Comparison of ENCODE assay signal across 14 cellular contexts in the genomic region with DNA sequence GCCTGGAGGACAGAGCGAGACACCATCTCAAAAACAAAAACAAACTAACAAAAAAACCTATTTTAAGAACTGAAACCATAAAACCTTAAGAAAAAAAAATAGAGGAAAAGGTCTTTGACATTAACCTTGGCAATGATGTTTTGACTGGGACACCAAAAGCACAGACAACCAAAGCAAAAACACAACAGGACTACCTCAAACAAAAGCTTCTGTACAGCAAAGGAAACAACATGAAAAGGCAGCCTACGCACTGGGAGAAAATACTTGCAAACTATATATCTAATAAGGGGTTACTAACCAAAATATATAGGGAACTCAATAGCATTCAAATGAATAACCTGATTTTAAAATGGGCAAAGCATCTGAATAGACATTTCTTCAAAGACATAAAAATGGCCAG. TPM values are rescaled to one million over a fixed set of nuclear protein-coding genes. Genes with fewer than 3 reads are reported as not detected.
DNase-seq lines count a peak whose midpoint lies in the region; ATAC-seq and TF ChIP-seq lines count a peak whose summit lies in the region.
"Had no signal": no experiment of that assay in that cellular context is flagged by ENCODE, and none has a peak within 500 bp of the region (broad histone marks: within the 10 kb centered on the region; RNA-seq: fewer than 3 reads in every experiment).

No MANE protein-coding gene starts in this region.

- no peak overlapping the region for H3K4me3 ChIP-seq in CD4-positive, CD25-positive, alpha-beta regulatory T cell (ENCODE audit: low read depth, low read length)
- H3K4me3 ChIP-seq in CD8-positive, alpha-beta T cell (ENCODE audit: low read depth, low read length), result no peak overlapping the region
- H3K4me3 ChIP-seq: HAP-1 had no signal

- intact Hi-C loops in CD8-positive, alpha-beta T cell (cut with DNase I, micrococcal nuclease), result no loop called here

- no peak for DNase-seq in activated T-cell treated with anti-CD3 and anti-CD28 coated beads, Interleukin-2, amount 50 U/mL, for 24 hours
- no peak for DNase-seq in activated T-cell treated with anti-CD3 and anti-CD28 coated beads, Interleukin-2, amount 50 U/mL, for 48 hours
- DNase-seq in CD4-positive, CD25-positive, alpha-beta regulatory T cell, result no peak
- no peak for DNase-seq in CD8-positive, alpha-beta T cell
- no peak for DNase-seq in memory B cell (ENCODE audit: low spot score in 2 of 2)
- no peak for DNase-seq in NCI-H2227 treated with DMSO at 0.1 percent for 48 hours (lab: John Stamatoyannopoulos, UW)
- DNase-seq: C1 segment of cervical spinal cord; Caco-2; CD8-positive, alpha-beta memory T cell; DND-41; GDM1 had no signal

- peaks cover 8% of the 10 kb centered on the region for H3K9me3 Mint-ChIP-seq in activated T-cell treated with anti-CD3 and anti-CD28 coated beads, Interleukin-2, amount 50 U/mL, for 24 hours
- peaks cover 0 to 20% (median 7%) of the 10 kb centered on the region in 7 donors for H3K9me3 Mint-ChIP-seq in CD4-positive, CD25-positive, alpha-beta regulatory T cell
- peaks cover 20% of the 10 kb centered on the region for H3K9me3 Mint-ChIP-seq in CD8-positive, alpha-beta T cell
- H3K9me3 Mint-ChIP-seq in memory B cell, result peaks cover 17% of the 10 kb centered on the region

- H3K27me3 Mint-ChIP-seq in activated T-cell treated with anti-CD3 and anti-CD28 coated beads, Interleukin-2, amount 50 U/mL, for 24 hours, result no peaks in the 10 kb centered on the region
- no peaks in the 10 kb centered on the region for H3K27me3 Mint-ChIP-seq in CD4-positive, CD25-positive, alpha-beta regulatory T cell
- no peaks in the 10 kb centered on the region for H3K27me3 Mint-ChIP-seq in CD8-positive, alpha-beta T cell (ENCODE audit: low read depth)
- no peaks in the 10 kb centered on the region for H3K27me3 Mint-ChIP-seq in memory B cell
- H3K27me3 Mint-ChIP-seq: B cell; CD8-positive, alpha-beta memory T cell had no signal

- peaks cover 1 to 11% of the 10 kb centered on the region in 2 experiments for H3K9me3 ChIP-seq in CD4-positive, CD25-positive, alpha-beta regulatory T cell (ENCODE audit: control insufficient read depth in 2 of 2, low read length in 2 of 2)
- H3K9me3 ChIP-seq in CD8-positive, alpha-beta T cell (ENCODE audit: low read length), result peaks cover under 1% of the 10 kb centered on the region
- H3K9me3 ChIP-seq: HAP-1 had no signal

- H3K4me1 ChIP-seq in CD4-positive, CD25-positive, alpha-beta regulatory T cell (ENCODE audit: control insufficient read depth, insufficient read depth, low read length, poor library complexity, severe bottlenecking), result no peaks in the 10 kb centered on the region
- no peaks in the 10 kb centered on the region for H3K4me1 ChIP-seq in CD8-positive, alpha-beta T cell (ENCODE audit: insufficient read depth, low read length)
- H3K4me1 ChIP-seq: Caco-2, HAP-1 had no signal

- CTCF ChIA-PET in CD8-positive, alpha-beta T cell (lab: Charles Lee), result interaction anchor here (0.7 to 1.0 kb wide), 3 partner anchors 10 to 46 kb away, joined by 3 read pairs; no protein-coding TSS in a partner anchor

- H3K27ac ChIP-seq in CD4-positive, CD25-positive, alpha-beta regulatory T cell (ENCODE audit: insufficient read depth, low read length, poor library complexity, severe bottlenecking), result no peak overlapping the region
- no peak overlapping the region for H3K27ac ChIP-seq in CD8-positive, alpha-beta T cell (ENCODE audit: low read depth, low read length)

- no peaks in the 10 kb centered on the region for H3K27me3 ChIP-seq in CD4-positive, CD25-positive, alpha-beta regulatory T cell (ENCODE audit: control insufficient read depth, insufficient read depth, low read length)
- no peaks in the 10 kb centered on the region for H3K27me3 ChIP-seq in CD8-positive, alpha-beta T cell (ENCODE audit: insufficient read depth, low read length)

- H3K27ac Mint-ChIP-seq in activated T-cell treated with anti-CD3 and anti-CD28 coated beads, Interleukin-2, amount 50 U/mL, for 24 hours, result peak overlapping the region; percentile 55
- H3K27ac Mint-ChIP-seq in CD4-positive, CD25-positive, alpha-beta regulatory T cell, result peak overlapping the region; percentile 16 to 68 (median 33)
- H3K27ac Mint-ChIP-seq in CD8-positive, alpha-beta T cell, result peak overlapping the region; percentile 34
- peak overlapping the region; percentile 45 for H3K27ac Mint-ChIP-seq in memory B cell
- H3K27ac Mint-ChIP-seq: B cell had no signal

- POLR2A ChIA-PET in CD8-positive, alpha-beta T cell (lab: Charles Lee), result interaction anchor here (1.1 kb wide), 1 partner anchor 43 kb away, joined by 3 read pairs; no protein-coding TSS in a partner anchor

- H3K36me3 Mint-ChIP-seq in activated T-cell treated with anti-CD3 and anti-CD28 coated beads, Interleukin-2, amount 50 U/mL, for 24 hours (ENCODE audit: low read depth), result peaks cover 86% of the 10 kb centered on the region
- peaks cover 60% of the 10 kb centered on the region for H3K36me3 Mint-ChIP-seq in CD4-positive, CD25-positive, alpha-beta regulatory T cell
- peaks cover 76% of the 10 kb centered on the region for H3K36me3 Mint-ChIP-seq in CD8-positive, alpha-beta T cell
- H3K36me3 Mint-ChIP-seq in memory B cell, result peaks cover 10% of the 10 kb centered on the region

- H3K4me3 Mint-ChIP-seq in activated T-cell treated with anti-CD3 and anti-CD28 coated beads, Interleukin-2, amount 50 U/mL, for 24 hours, result no peak overlapping the region
- H3K4me3 Mint-ChIP-seq in CD4-positive, CD25-positive, alpha-beta regulatory T cell, result no peak overlapping the region
- H3K4me3 Mint-ChIP-seq in CD8-positive, alpha-beta T cell, result no peak overlapping the region
- H3K4me3 Mint-ChIP-seq in memory B cell, result no peak overlapping the region
- H3K4me3 Mint-ChIP-seq: B cell; CD8-positive, alpha-beta memory T cell had no signal

- H3K4me1 Mint-ChIP-seq in activated T-cell treated with anti-CD3 and anti-CD28 coated beads, Interleukin-2, amount 50 U/mL, for 24 hours (ENCODE audit: low read depth), result peaks cover 29% of the 10 kb centered on the region
- peaks cover 21 to 50% (median 28%) of the 10 kb centered on the region in 4 donors for H3K4me1 Mint-ChIP-seq in CD4-positive, CD25-positive, alpha-beta regulatory T cell
- peaks cover 31% of the 10 kb centered on the region for H3K4me1 Mint-ChIP-seq in CD8-positive, alpha-beta T cell (ENCODE audit: low read depth)
- H3K4me1 Mint-ChIP-seq in memory B cell, result peaks cover 2% of the 10 kb centered on the region
- H3K4me1 Mint-ChIP-seq: B cell had no signal

- ATAC-seq in CD4-positive, CD25-positive, alpha-beta regulatory T cell (ENCODE audit: low read depth in 2 of 2), result no peak
- peak; percentile 38 for ATAC-seq in CD8-positive, alpha-beta T cell
- ATAC-seq in memory B cell (ENCODE audit: low read depth), result no peak
- ATAC-seq in GM19023 (IDR thresholded peaks at IDR 0.05; ENCODE audit: unreplicated experiment), result no peak

- H3K36me3 ChIP-seq in CD4-positive, CD25-positive, alpha-beta regulatory T cell (ENCODE audit: control insufficient read depth, insufficient read depth, low read length), result peaks cover 27% of the 10 kb centered on the region
- H3K36me3 ChIP-seq in CD8-positive, alpha-beta T cell (ENCODE audit: insufficient read depth, low read length), result peaks cover 2% of the 10 kb centered on the region

- TF ChIP-seq CTCF in CD8-positive, alpha-beta T cell (IDR thresholded peaks at IDR 0.05), result no peak

RNA-seq across cellular contexts. Expression of gene CDR2, which starts 32.3 kb away (rescaled TPM):
- 90.2 TPM for total RNA-seq in CD4-positive, CD25-positive, alpha-beta regulatory T cell
- polyA plus RNA-seq in CD4-positive, CD25-positive, alpha-beta regulatory T cell, result 10 to 100 TPM; 64.7 to 82.1 (median 74.3) TPM
- total RNA-seq in CD8-positive, alpha-beta T cell, result 100 to 1,000 TPM; 119 to 120 TPM

RNA-seq across cellular contexts. Expression of gene POLR3E, which starts 44.9 kb away (rescaled TPM):
- total RNA-seq in CD4-positive, CD25-positive, alpha-beta regulatory T cell, result 249 TPM
- polyA plus RNA-seq in CD4-positive, CD25-positive, alpha-beta regulatory T cell, result 10 to 100 TPM; 10.2 to 16.3 (median 14.6) TPM
- total RNA-seq in CD8-positive, alpha-beta T cell, result 100 to 1,000 TPM; 300 to 307 TPM
